In genomic region chr5:178519804-178520203, GRCh38 we compare ENCODE assay signal across 25 cellular contexts.
"Had no signal": no experiment of that assay in that cellular context is flagged by ENCODE, and none has a peak within 500 bp of the region (broad histone marks: within the 10 kb centered on the region; RNA-seq: fewer than 3 reads in every experiment).

No MANE protein-coding gene starts in this region.

- H3K27ac ChIP-seq: neural progenitor cell, ovary, parathyroid adenoma, psoas muscle, skin epidermis, spleen, suprapubic skin, testis, tibial artery, transverse colon, upper lobe of right lung, vagina had no signal

- H3K4me1 ChIP-seq: neural progenitor cell, parathyroid adenoma, psoas muscle, spleen, suprapubic skin, testis, tibial artery, transverse colon, upper lobe of right lung, vagina had no signal

- H3K27me3 ChIP-seq: neural progenitor cell, ovary, testis, transverse colon, upper lobe of right lung, vagina had no signal

- H3K36me3 ChIP-seq: neural progenitor cell, ovary, spleen, suprapubic skin, tibial artery, transverse colon, upper lobe of right lung, vagina had no signal

- H3K4me3 ChIP-seq: neural progenitor cell, ovary, psoas muscle, skin epidermis, smooth muscle cell, spleen, suprapubic skin, testis, tibial artery, transverse colon, upper lobe of right lung, vagina had no signal

- DNase-seq: natural killer cell; occipital lobe; ovary; psoas muscle; right cardiac atrium; spleen; stimulated activated CD4-positive, alpha-beta T cell treated with anti-CD3 and anti-CD28 coated beads, Interleukin-12 subunit alpha, Interleukin-12 subunit beta, amount 100 ng/mL, for 4 hours; stimulated activated CD4-positive, alpha-beta T cell treated with anti-CD3 and anti-CD28 coated beads, Interleukin-1b, Interleukin-23, amount 100 ng/mL, for 48 hours; stimulated activated CD4-positive, alpha-beta T cell treated with anti-CD3 and anti-CD28 coated beads, Interleukin-4, amount 100 ng/mL, for 1 hour; stimulated activated CD4-positive, alpha-beta T cell treated with anti-CD3 and anti-CD28 coated beads, Interleukin-4, amount 100 ng/mL, for 4 hours; stimulated activated CD8-positive, alpha-beta memory T cell treated with anti-CD3 and anti-CD28 coated beads, Interleukin-4, amount 100 ng/mL, for 48 hours; stimulated activated naive CD4-positive, alpha-beta T cell; stimulated activated naive CD8-positive, alpha-beta T cell treated with anti-CD3 and anti-CD28 coated beads, Interleukin-15, amount 100 ng/mL, for 72 hours; stimulated activated naive CD8-positive, alpha-beta T cell treated with anti-CD3 and anti-CD28 coated beads, Interleukin-15, Interleukin-2, amounts not matched to agents 100 U/mL and 50 U/mL, for 24 hours; substantia nigra; testis; tibial artery; transverse colon; upper lobe of right lung had no signal

- H3K9me3 ChIP-seq: ovary, psoas muscle, spleen, suprapubic skin, testis, tibial artery, transverse colon, upper lobe of right lung, vagina had no signal
